Comparison of ENCODE assay signal across 8 cellular contexts in genomic region chr19:45601524-45602522, GRCh38. TPM values are rescaled to one million over a fixed set of nuclear protein-coding genes. Genes with fewer than 3 reads are reported as not detected.
DNase-seq lines count a peak whose midpoint lies in the region; ATAC-seq and TF ChIP-seq lines count a peak whose summit lies in the region.

TSS of gene GPR4 (minus strand) at chr19:45602212. CDS start at chr19:45591866, 10,346 bp downstream.

- no peaks in the 10 kb centered on the region for H3K79me2 ChIP-seq in GM23248 (ENCODE audit: insufficient read depth)

- no peak within 1 kb of the TSS for H3K4me3 Mint-ChIP-seq in activated B cell treated with CpG ODN at 0.5 μM for 24 hours

- H3F3A ChIP-seq in GM23248 (ENCODE audit: insufficient read depth) = no peaks in the 10 kb centered on the region

- no peaks in the 10 kb centered on the region for H3K36me3 Mint-ChIP-seq in activated B cell treated with CpG ODN at 0.5 μM for 24 hours (ENCODE audit: low read depth)

- in situ Hi-C loops in GM23248 (cut with MboI) (no loop called here), gastrocnemius medialis (cut with MboI; ENCODE audit: low sequenced_read_pairs in 4 of 4) (no loop called here)

- H3K27ac ChIP-seq in GM23248 = no peak within 1 kb of the TSS
- peak within 1 kb of the TSS; percentile 91 for H3K27ac ChIP-seq in left ventricle myocardium inferior (replicated peaks)
- H3K27ac ChIP-seq in gastrocnemius medialis = peak within 1 kb of the TSS; percentile 69 to 76 (median 72)

- peaks cover 55% of the 10 kb centered on the region for H3K27me3 Mint-ChIP-seq in activated B cell treated with CpG ODN at 0.5 μM for 24 hours

- H3K9ac ChIP-seq in GM23248 = no peak within 1 kb of the TSS

- peak within 1 kb of the TSS; percentile 14 for H2AFZ ChIP-seq in GM23248

- ATAC-seq in activated B cell treated with CpG ODN at 0.5 μM for 24 hours (ENCODE audit: low read depth) (peak; percentile 56), gastrocnemius medialis (no peak)

- peaks cover 34% of the 10 kb centered on the region for H3K4me1 Mint-ChIP-seq in activated B cell treated with CpG ODN at 0.5 μM for 24 hours

- peak in 1 of 2 donors; percentile 56 for TF ChIP-seq POLR2A in gastrocnemius medialis (IDR thresholded peaks at IDR 0.05)

- DNase-seq in GM23248 (peak; percentile 42), activated B cell treated with CpG ODN at 0.5 μM for 24 hours (no peak), left ventricle myocardium inferior (peak; percentile 37), gastrocnemius medialis (no peak), NCI-H187 treated with DMSO at 0.1 percent for 48 hours (lab: John Stamatoyannopoulos, UW) (no peak), HK-2 (ENCODE audit: unreplicated experiment) (no peak), MG63 (no peak), AML-193 (lab: John Stamatoyannopoulos, UW) (no peak)

- H3K9me3 Mint-ChIP-seq in activated B cell treated with CpG ODN at 0.5 μM for 24 hours = no peaks in the 10 kb centered on the region

- no peaks in the 10 kb centered on the region for H3K9me2 ChIP-seq in GM23248 (ENCODE audit: insufficient read depth)

- POLR2A ChIA-PET in activated B cell treated with CpG ODN at 0.5 μM for 24 hours (lab: Charles Lee) = interaction anchor here (0.7 kb wide), 1 partner anchor 10 kb away, joined by 3 read pairs; no protein-coding TSS in a partner anchor

- intact Hi-C loops in activated B cell treated with CpG ODN at 0.5 μM for 24 hours (cut with micrococcal nuclease) = no loop called here
- intact Hi-C loops in left ventricle myocardium inferior (cut with micrococcal nuclease) = no loop called here
- intact Hi-C loops in gastrocnemius medialis (cut with DNase I; ENCODE audit: low total_unique reads) = no loop called here

- peak within 1 kb of the TSS; percentile 14 for H3K27ac Mint-ChIP-seq in activated B cell treated with CpG ODN at 0.5 μM for 24 hours

- H3K36me3 ChIP-seq in GM23248 (ENCODE audit: low read depth) (no peaks in the 10 kb centered on the region), left ventricle myocardium inferior (no peaks in the 10 kb centered on the region), gastrocnemius medialis (no peaks in the 10 kb centered on the region), MG63 (no peaks in the 10 kb centered on the region)

- no peak within 1 kb of the TSS for H3K4me2 ChIP-seq in GM23248 (ENCODE audit: unreplicated experiment)

- no peak for TF ChIP-seq CTCF in activated B cell treated with CpG ODN at 0.5 μM for 24 hours (IDR thresholded peaks at IDR 0.05)
- no peak for TF ChIP-seq CTCF in left ventricle myocardium inferior (IDR thresholded peaks at IDR 0.05; ENCODE audit: borderline replicate concordance)
- no peak for TF ChIP-seq CTCF in gastrocnemius medialis (IDR thresholded peaks at IDR 0.05 in 4 of 5, conservative IDR thresholded peaks at IDR 0.05 in 1 of 5)

- H3K4me1 ChIP-seq in GM23248 (ENCODE audit: insufficient read depth) (peaks cover 10% of the 10 kb centered on the region), left ventricle myocardium inferior (peaks cover 59% of the 10 kb centered on the region), gastrocnemius medialis (peaks cover 0 to 4% of the 10 kb centered on the region in 2 donors)

- H3K4me3 ChIP-seq in GM23248 (peak within 1 kb of the TSS; percentile 52), left ventricle myocardium inferior (peak within 1 kb of the TSS; percentile 77), gastrocnemius medialis (peak within 1 kb of the TSS; percentile 29 to 58 (median 52)), MG63 (no peak within 1 kb of the TSS)

- WGBS in GM23248 (ENCODE audit: low coverage in 1 of 2, low lambda C conversion rate in 2 of 2, missing lambda C conversion rate in 2 of 2), 2 experiments = 3 to 9% methylated on average over 34 to 35 of the region's 55 CpGs

- CTCF ChIA-PET in activated B cell treated with CpG ODN at 0.5 μM for 24 hours (lab: Charles Lee) = no interaction called here

- no peaks in the 10 kb centered on the region for H3K9me3 ChIP-seq in GM23248 (ENCODE audit: low read depth)
- no peaks in the 10 kb centered on the region for H3K9me3 ChIP-seq in left ventricle myocardium inferior (replicated peaks)
- H3K9me3 ChIP-seq in gastrocnemius medialis = no peaks in the 10 kb centered on the region
- no peaks in the 10 kb centered on the region for H3K9me3 ChIP-seq in MG63

- H4K20me1 ChIP-seq in GM23248 (ENCODE audit: insufficient read depth) = no peaks in the 10 kb centered on the region

- H3K27me3 ChIP-seq in GM23248 (replicated peaks; ENCODE audit: insufficient read depth) (peaks cover 12% of the 10 kb centered on the region; the same call in 1 of the 2 replicates), left ventricle myocardium inferior (ENCODE audit: low read depth) (peaks cover 69% of the 10 kb centered on the region), gastrocnemius medialis (peaks cover 61 to 64% (median 61%) of the 10 kb centered on the region in 3 donors), MG63 (peaks cover 21% of the 10 kb centered on the region)

RNA-seq across cellular contexts. Expression of gene GPR4, which starts in this region (rescaled TPM):
- total RNA-seq in GM23248 (2014; rRNA removed; shearing (Covaris generic)) = 0.32 TPM in 1 of 2 replicates, not detected in the other
- 0.51 and 1.6 TPM in 2 replicates for polyA plus RNA-seq in GM23248 (2016; fragmentation: Nextera tagmentation; extraction: Ambion mirVana)
- total RNA-seq in activated B cell treated with CpG ODN at 0.5 μM for 24 hours (not detected in 2 replicates), left ventricle myocardium inferior (5.1 TPM), gastrocnemius medialis (1 to 10 TPM in 3 of 4 donors, under 1 TPM in 1; 0.46 to 4.2 (median 2.2) TPM)
- not detected in 2 replicates for total RNA-seq in MG63 (2014; rRNA removed; shearing (Covaris generic); ENCODE audit: low replicate concordance)

Comparison
In these comparisons a context has a peak if more than half of its experiments do, and no peak if none do; other contexts are left out.
1. Peak in ATAC-seq in activated B cell treated with CpG ODN at 0.5 μM for 24 hours; RNA of the gene not detected or under 1 TPM.
2. DNase-seq: peak in GM23248 (single experiment) and left ventricle myocardium inferior (single experiment); none in activated B cell treated with CpG ODN at 0.5 μM for 24 hours (single experiment), gastrocnemius medialis (0 of 2), NCI-H187 treated with DMSO at 0.1 percent for 48 hours (single experiment), HK-2 (single experiment), MG63 (single experiment) and AML-193 (0 of 2).